18 cellular contexts compared by ENCODE assay signal in the genomic region with DNA sequence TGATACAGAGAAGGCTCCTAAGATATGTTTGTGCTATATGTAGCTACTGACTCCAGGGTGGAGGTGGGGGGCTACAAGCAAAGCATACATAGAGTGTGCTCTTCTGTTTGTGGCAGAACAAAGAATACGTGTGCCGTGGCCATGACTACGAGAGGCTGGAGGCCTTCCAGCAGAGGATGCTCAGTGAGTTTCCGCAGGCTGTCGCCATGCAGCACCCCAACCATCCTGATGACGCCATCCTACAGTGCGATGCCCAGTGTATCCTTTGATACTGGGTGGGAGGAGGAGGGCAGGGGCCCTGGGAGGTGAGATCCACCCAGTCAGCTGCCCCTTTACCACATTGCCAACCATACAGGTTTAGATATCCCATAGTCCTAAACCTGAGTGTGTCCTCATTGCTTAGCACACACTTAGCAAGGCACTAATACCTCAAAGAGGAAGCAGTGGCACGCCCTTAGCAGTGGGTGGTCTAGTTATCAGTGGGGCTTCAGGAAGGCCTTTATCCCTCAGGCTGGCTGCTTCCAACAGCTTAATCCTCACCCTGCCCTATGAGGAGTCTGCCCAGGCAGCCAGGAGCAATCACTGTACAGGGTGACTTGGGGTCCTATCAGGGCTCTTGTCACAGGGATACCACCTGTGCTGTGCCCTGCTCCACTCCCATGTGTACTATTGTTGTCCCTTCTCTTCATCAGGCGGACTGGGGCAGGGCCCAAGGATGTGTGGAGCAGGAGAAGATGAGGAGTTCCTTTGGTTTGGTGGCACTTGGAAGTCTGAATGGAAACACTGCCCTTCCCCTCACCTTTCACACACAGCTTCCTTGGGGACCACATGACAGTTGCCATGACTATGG. TPM values are rescaled to one million over a fixed set of nuclear protein-coding genes. Genes with fewer than 3 reads are reported as not detected.
DNase-seq lines count a peak whose midpoint lies in the region; TF ChIP-seq lines count a peak whose summit lies in the region.
"Had no signal": no experiment of that assay in that cellular context is flagged by ENCODE, and none has a peak within 500 bp of the region (broad histone marks: within the 10 kb centered on the region; RNA-seq: fewer than 3 reads in every experiment).

No MANE protein-coding gene starts in this region.

- peak in 2 of 3 experiments; percentile 3 to 31 for DNase-seq in NCI-H1417 (lab: John Stamatoyannopoulos, UW)
- DNase-seq in NCI-H1417 treated with DMSO at 0.1 percent for 48 hours (lab: John Stamatoyannopoulos, UW) = no peak
- peak; percentile 61 for DNase-seq in WERI-Rb-1
- DNase-seq in mesenteric fat pad (ENCODE audit: low spot score) = peak; percentile 77
- no peak for DNase-seq in nucleus accumbens (lab: John Stamatoyannopoulos, UW)
- no peak for DNase-seq in GM19240 (ENCODE audit: insufficient read length, low spot score)
- no peak for DNase-seq in GM03348 (ENCODE audit: low spot score)
- DNase-seq: CD4-positive, alpha-beta memory T cell; DMS53; EL; NCI-H146; NCI-H2029 treated with DMSO at 0.1 percent for 48 hours; NCI-H2171; NCI-H446 treated with DMSO at 0.1 percent for 48 hours; NCI-H69 had no signal

- H3K9me3 ChIP-seq in WERI-Rb-1 (ENCODE audit: severe bottlenecking) = no peaks in the 10 kb centered on the region

- H3K4me3 ChIP-seq in WERI-Rb-1 (ENCODE audit: low read depth, low read length) = no peak overlapping the region

- peaks cover 5% of the 10 kb centered on the region for H3K36me3 ChIP-seq in WERI-Rb-1

- H3K27me3 ChIP-seq in WERI-Rb-1 (ENCODE audit: insufficient read depth, low read depth, severe bottlenecking) = no peaks in the 10 kb centered on the region

- TF ChIP-seq CTCF in C4-2B (conservative IDR thresholded peaks at IDR 0.05) (no peak), WERI-Rb-1 (IDR thresholded peaks at IDR 0.05; ENCODE audit: low read depth, low read length) (no peak)

- H3K27ac ChIP-seq in C4-2B (peak overlapping the region; percentile 71), WERI-Rb-1 (peak overlapping the region; percentile 85)
- H3K27ac ChIP-seq: 22Rv1, KMS-11 had no signal

RNA-seq across cellular contexts. Expression of gene MANF, which starts 30.1 kb away (rescaled TPM):
- total RNA-seq in mesenteric fat pad = 87.8 TPM

RNA-seq across cellular contexts. Expression of gene RBM15B, which starts 36.1 kb away (rescaled TPM):
- 28.0 TPM for total RNA-seq in mesenteric fat pad

Comparison
In these comparisons a context has a peak if more than half of its experiments do, and no peak if none do; other contexts are left out.
1. DNase-seq: peak in NCI-H1417 (2 of 3), WERI-Rb-1 (single experiment) and mesenteric fat pad (single experiment); none in NCI-H1417 treated with DMSO at 0.1 percent for 48 hours (single experiment), nucleus accumbens (0 of 56), GM19240 (single experiment) and GM03348 (single experiment).